In the genomic region with DNA sequence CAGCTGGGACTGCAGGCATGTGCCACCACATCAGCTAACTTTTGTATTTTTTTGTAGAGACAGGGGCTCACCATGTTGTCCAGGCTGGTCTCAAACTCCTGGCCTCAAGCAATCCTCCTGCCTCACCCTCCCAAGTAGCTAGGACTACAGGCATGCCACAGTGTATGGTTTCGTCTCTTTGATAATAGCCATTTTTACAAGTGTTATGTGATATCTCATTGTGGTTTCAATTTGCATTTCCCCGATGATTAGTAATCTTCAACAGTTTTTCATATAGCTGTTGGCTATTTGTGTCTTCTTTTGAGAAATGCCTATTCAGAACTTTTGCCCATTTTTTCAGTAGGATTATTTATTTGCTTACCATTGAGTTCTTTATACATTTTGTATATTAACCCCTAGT, we compare ENCODE assay signal across 20 cellular contexts.
"Had no signal": no experiment of that assay in that cellular context is flagged by ENCODE, and none has a peak within 500 bp of the region (broad histone marks: within the 10 kb centered on the region; RNA-seq: fewer than 3 reads in every experiment).

No MANE protein-coding gene starts in this region.

- H3K4me1 ChIP-seq: tibial nerve, uterus had no signal

- FAIRE-seq: frontal cortex had no signal

- H3K9me3 Mint-ChIP-seq: activated B cell treated with CpG ODN at 0.5 μM for 24 hours; activated CD4-positive, alpha-beta memory T cell treated with anti-CD3 and anti-CD28 coated beads, Interleukin-2, amount 10 ng/mL, durations not matched to agents 7 days and 5 days; activated naive CD4-positive, alpha-beta T cell treated with anti-CD3 and anti-CD28 coated beads for 36 hours; activated T-cell treated with anti-CD3 and anti-CD28 coated beads, Interleukin-2, amount 50 U/mL, for 24 hours; endodermal cell; neural crest cell; stimulated activated naive CD8-positive, alpha-beta T cell treated with anti-CD3 and anti-CD28 coated beads, Interleukin-15, Interleukin-2, amounts not matched to agents 100 ng/mL and 50 ng/mL, for 24 hours had no signal

- H3K27me3 Mint-ChIP-seq: activated T-cell treated with anti-CD3 and anti-CD28 coated beads, Interleukin-2, amount 50 U/mL, for 24 hours had no signal

- H3K9me3 ChIP-seq: body of pancreas, heart right ventricle, left ventricle myocardium inferior, ovary, psoas muscle, tibial nerve, uterus had no signal

- H3K4me3 Mint-ChIP-seq: activated B cell treated with CpG ODN at 0.5 μM for 24 hours; activated CD4-positive, alpha-beta memory T cell treated with anti-CD3 and anti-CD28 coated beads, Interleukin-2, amount 10 ng/mL, durations not matched to agents 7 days and 5 days; activated naive CD4-positive, alpha-beta T cell treated with anti-CD3 and anti-CD28 coated beads for 36 hours; activated T-cell treated with anti-CD3 and anti-CD28 coated beads, Interleukin-2, amount 50 U/mL, for 24 hours; endodermal cell; neural crest cell; stimulated activated naive CD8-positive, alpha-beta T cell treated with anti-CD3 and anti-CD28 coated beads, Interleukin-15, Interleukin-2, amounts not matched to agents 100 ng/mL and 50 ng/mL, for 24 hours had no signal

- ATAC-seq: body of pancreas, heart right ventricle, right cardiac atrium had no signal

- H3K27me3 ChIP-seq: body of pancreas, heart right ventricle, ovary, tibial nerve, uterus had no signal

- DNase-seq: activated B cell treated with CpG ODN at 0.5 μM for 24 hours; activated CD4-positive, alpha-beta memory T cell treated with anti-CD3 and anti-CD28 coated beads, Interleukin-2, amount 10 ng/mL, durations not matched to agents 7 days and 5 days; activated CD4-positive, alpha-beta T cell treated with anti-CD3 and anti-CD28 coated beads for 4 hours; activated naive CD4-positive, alpha-beta T cell treated with anti-CD3 and anti-CD28 coated beads for 36 hours; activated T-cell treated with anti-CD3 and anti-CD28 coated beads, Interleukin-2, amount 50 U/mL, for 24 hours; body of pancreas; caudate nucleus; endodermal cell; heart right ventricle; kidney glomerular epithelial cell; left ventricle myocardium inferior; ovary; psoas muscle; right cardiac atrium; stimulated activated CD4-positive, alpha-beta T cell treated with anti-CD3 and anti-CD28 coated beads, Interleukin-2, amount 100 ng/mL, for 24 hours; uterus had no signal

- H3K36me3 ChIP-seq: heart right ventricle, left ventricle myocardium inferior, ovary, tibial nerve, uterus had no signal

- H3K4me1 Mint-ChIP-seq: activated B cell treated with CpG ODN at 0.5 μM for 24 hours had no signal

- H3K27ac ChIP-seq: body of pancreas, left ventricle myocardium inferior, ovary, tibial nerve, uterus had no signal

- H3K4me3 ChIP-seq: body of pancreas, heart right ventricle, left ventricle myocardium inferior, ovary, psoas muscle, tibial nerve, uterus had no signal

- H3K27ac Mint-ChIP-seq: activated B cell treated with CpG ODN at 0.5 μM for 24 hours; activated CD4-positive, alpha-beta memory T cell treated with anti-CD3 and anti-CD28 coated beads, Interleukin-2, amount 10 ng/mL, durations not matched to agents 7 days and 5 days; activated naive CD4-positive, alpha-beta T cell treated with anti-CD3 and anti-CD28 coated beads for 36 hours; activated T-cell treated with anti-CD3 and anti-CD28 coated beads, Interleukin-2, amount 50 U/mL, for 24 hours; endodermal cell; stimulated activated naive CD8-positive, alpha-beta T cell treated with anti-CD3 and anti-CD28 coated beads, Interleukin-15, Interleukin-2, amounts not matched to agents 100 ng/mL and 50 ng/mL, for 24 hours had no signal
